In genomic region chr14:55270832-55271571, GRCh38 we compare ENCODE assay signal across 1 cellular context.
TF ChIP-seq lines count a peak whose summit lies in the region.

FBXO34 (plus strand) TSS chr14:55271421; CDS start chr14:55350391, 78,970 bp downstream.

TF ChIP-seq in GM12878, 131 proteins besides CTCF, POLR2A, EP300 and RAD21 (continued from another document and continues in another):
- TF ChIP-seq, protein P1, sequence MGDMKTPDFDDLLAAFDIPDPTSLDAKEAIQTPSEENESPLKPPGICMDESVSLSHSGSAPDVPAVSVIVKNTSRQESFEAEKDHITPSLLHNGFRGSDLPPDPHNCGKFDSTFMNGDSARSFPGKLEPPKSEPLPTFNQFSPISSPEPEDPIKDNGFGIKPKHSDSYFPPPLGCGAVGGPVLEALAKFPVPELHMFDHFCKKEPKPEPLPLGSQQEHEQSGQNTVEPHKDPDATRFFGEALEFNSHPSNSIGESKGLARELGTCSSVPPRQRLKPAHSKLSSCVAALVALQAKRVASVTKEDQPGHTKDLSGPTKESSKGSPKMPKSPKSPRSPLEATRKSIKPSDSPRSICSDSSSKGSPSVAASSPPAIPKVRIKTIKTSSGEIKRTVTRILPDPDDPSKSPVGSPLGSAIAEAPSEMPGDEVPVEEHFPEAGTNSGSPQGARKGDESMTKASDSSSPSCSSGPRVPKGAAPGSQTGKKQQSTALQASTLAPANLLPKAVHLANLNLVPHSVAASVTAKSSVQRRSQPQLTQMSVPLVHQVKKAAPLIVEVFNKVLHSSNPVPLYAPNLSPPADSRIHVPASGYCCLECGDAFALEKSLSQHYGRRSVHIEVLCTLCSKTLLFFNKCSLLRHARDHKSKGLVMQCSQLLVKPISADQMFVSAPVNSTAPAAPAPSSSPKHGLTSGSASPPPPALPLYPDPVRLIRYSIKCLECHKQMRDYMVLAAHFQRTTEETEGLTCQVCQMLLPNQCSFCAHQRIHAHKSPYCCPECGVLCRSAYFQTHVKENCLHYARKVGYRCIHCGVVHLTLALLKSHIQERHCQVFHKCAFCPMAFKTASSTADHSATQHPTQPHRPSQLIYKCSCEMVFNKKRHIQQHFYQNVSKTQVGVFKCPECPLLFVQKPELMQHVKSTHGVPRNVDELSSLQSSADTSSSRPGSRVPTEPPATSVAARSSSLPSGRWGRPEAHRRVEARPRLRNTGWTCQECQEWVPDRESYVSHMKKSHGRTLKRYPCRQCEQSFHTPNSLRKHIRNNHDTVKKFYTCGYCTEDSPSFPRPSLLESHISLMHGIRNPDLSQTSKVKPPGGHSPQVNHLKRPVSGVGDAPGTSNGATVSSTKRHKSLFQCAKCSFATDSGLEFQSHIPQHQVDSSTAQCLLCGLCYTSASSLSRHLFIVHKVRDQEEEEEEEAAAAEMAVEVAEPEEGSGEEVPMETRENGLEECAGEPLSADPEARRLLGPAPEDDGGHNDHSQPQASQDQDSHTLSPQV (IDR thresholded peaks at IDR 0.05) = peak; percentile 96
- TF ChIP-seq TARDBP (IDR thresholded peaks at IDR 0.05; ENCODE audit: borderline replicate concordance) (0 out of 2 replicates have a peak, but pooled peaks have one; percentile 40), SIN3A (IDR thresholded peaks at IDR 0.05; ENCODE audit: low read depth, low read length) (peak; percentile 44; the same call in 1 of the 2 replicates), SREBF2 (IDR thresholded peaks at IDR 0.05; ENCODE audit: low read length) (0 out of 2 replicates have a peak, but pooled peaks have one; percentile 17), SMARCA5 (IDR thresholded peaks at IDR 0.05) (peak; percentile 98), POLR2AphosphoS2 (IDR thresholded peaks at IDR 0.05; ENCODE audit: low read depth, low read length) (no peak; the same call in 1 of the 2 replicates), TCF12 (IDR thresholded peaks at IDR 0.05; ENCODE audit: low read depth, low read length) (no peak), MYC (IDR thresholded peaks at IDR 0.05; ENCODE audit: insufficient read depth, insufficient read length, insufficient replicate concordance, low read length, severe bottlenecking) (no peak), EGR1 (IDR thresholded peaks at IDR 0.05; ENCODE audit: borderline replicate concordance in 1 of 2, low read depth in 2 of 2, low read length in 2 of 2) (0 out of 3 replicates have a peak, but pooled peaks of 1 of the 2 experiments have one; percentile 6), SMAD1 (IDR thresholded peaks at IDR 0.05; ENCODE audit: low read depth, partially characterized antibody) (no peak), SKIL (IDR thresholded peaks at IDR 0.05; ENCODE audit: low read depth, poor library complexity, severe bottlenecking) (peak; percentile 80), ZZZ3 (IDR thresholded peaks at IDR 0.05; ENCODE audit: control insufficient read depth, insufficient read length, low read depth) (no peak), MXI1 (IDR thresholded peaks at IDR 0.05; ENCODE audit: low read depth, low read length) (peak; percentile 37; the same call in 1 of the 2 replicates), ATF3 (IDR thresholded peaks at IDR 0.05; ENCODE audit: borderline replicate concordance, extremely low read depth, low read depth, low read length) (peak; percentile 37; the same call in 1 of the 2 replicates), LARP7 (IDR thresholded peaks at IDR 0.05) (peak; percentile 90), PML (IDR thresholded peaks at IDR 0.05; ENCODE audit: low read length) (no peak), SRF (IDR thresholded peaks at IDR 0.05; ENCODE audit: low read depth in 2 of 2, low read length in 2 of 2) (no peak), BRCA1 (IDR thresholded peaks at IDR 0.05; ENCODE audit: low read depth, low read length) (peak; percentile 50; the same call in 1 of the 2 replicates), ZSCAN29 (IDR thresholded peaks at IDR 0.05) (0 out of 2 replicates have a peak, but pooled peaks have one; percentile 24), ZNF24 (IDR thresholded peaks at IDR 0.05) (peak; percentile 70; the same call in 1 of the 2 replicates), FOS (IDR thresholded peaks at IDR 0.05; ENCODE audit: borderline replicate concordance, extremely low read depth, insufficient read length) (no peak), NFYA (IDR thresholded peaks at IDR 0.05; ENCODE audit: borderline replicate concordance, low read depth, low read length) (no peak), CHD1 (IDR thresholded peaks at IDR 0.05; ENCODE audit: low read depth, low read length) (no peak), SPI1 (IDR thresholded peaks at IDR 0.05; ENCODE audit: borderline replicate concordance, insufficient read depth, low read depth, low read length) (peak; percentile 89), EZH2 (IDR thresholded peaks at IDR 0.05; ENCODE audit: borderline replicate concordance, control insufficient read depth, low read depth, low read length) (no peak), IKZF2 (IDR thresholded peaks at IDR 0.05) (peak; percentile 57 to 83), WRNIP1 (IDR thresholded peaks at IDR 0.05; ENCODE audit: borderline replicate concordance, low read depth, low read length) (no peak), MYB (IDR thresholded peaks at IDR 0.05; ENCODE audit: borderline replicate concordance, low read depth, low read length) (peak; percentile 92), JUNB (IDR thresholded peaks at IDR 0.05) (peak; percentile 10; the same call in 1 of the 2 replicates), NR2C2 (IDR thresholded peaks at IDR 0.05; ENCODE audit: borderline replicate concordance, control insufficient read depth, insufficient read length, low read depth) (no peak), ZNF274 (IDR thresholded peaks at IDR 0.05; ENCODE audit: insufficient read depth, insufficient read length) (no peak), RCOR1 (conservative IDR thresholded peaks at IDR 0.05; ENCODE audit: low read depth, low read length) (0 out of 2 replicates have a peak, but pooled peaks have one; percentile 69), PKNOX1 (IDR thresholded peaks at IDR 0.05) (peak; percentile 87), RELA (IDR thresholded peaks at IDR 0.05; ENCODE audit: borderline replicate concordance, partially characterized antibody) (no peak), CBX3 (IDR thresholded peaks at IDR 0.05; ENCODE audit: borderline replicate concordance, low read depth) (no peak), IKZF1 (conservative IDR thresholded peaks at IDR 0.05) (peak; percentile 90), HDAC6 (IDR thresholded peaks at IDR 0.05; ENCODE audit: unreplicated experiment) (no peak), STAT3 (IDR thresholded peaks at IDR 0.05; ENCODE audit: low read depth, low read length) (no peak)
- TF ChIP-seq, protein P2, sequence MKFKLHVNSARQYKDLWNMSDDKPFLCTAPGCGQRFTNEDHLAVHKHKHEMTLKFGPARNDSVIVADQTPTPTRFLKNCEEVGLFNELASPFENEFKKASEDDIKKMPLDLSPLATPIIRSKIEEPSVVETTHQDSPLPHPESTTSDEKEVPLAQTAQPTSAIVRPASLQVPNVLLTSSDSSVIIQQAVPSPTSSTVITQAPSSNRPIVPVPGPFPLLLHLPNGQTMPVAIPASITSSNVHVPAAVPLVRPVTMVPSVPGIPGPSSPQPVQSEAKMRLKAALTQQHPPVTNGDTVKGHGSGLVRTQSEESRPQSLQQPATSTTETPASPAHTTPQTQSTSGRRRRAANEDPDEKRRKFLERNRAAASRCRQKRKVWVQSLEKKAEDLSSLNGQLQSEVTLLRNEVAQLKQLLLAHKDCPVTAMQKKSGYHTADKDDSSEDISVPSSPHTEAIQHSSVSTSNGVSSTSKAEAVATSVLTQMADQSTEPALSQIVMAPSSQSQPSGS (IDR thresholded peaks at IDR 0.05; ENCODE audit: low read length) = peak; percentile 47; the same call in 1 of the 2 replicates
- TF ChIP-seq, protein P3, sequence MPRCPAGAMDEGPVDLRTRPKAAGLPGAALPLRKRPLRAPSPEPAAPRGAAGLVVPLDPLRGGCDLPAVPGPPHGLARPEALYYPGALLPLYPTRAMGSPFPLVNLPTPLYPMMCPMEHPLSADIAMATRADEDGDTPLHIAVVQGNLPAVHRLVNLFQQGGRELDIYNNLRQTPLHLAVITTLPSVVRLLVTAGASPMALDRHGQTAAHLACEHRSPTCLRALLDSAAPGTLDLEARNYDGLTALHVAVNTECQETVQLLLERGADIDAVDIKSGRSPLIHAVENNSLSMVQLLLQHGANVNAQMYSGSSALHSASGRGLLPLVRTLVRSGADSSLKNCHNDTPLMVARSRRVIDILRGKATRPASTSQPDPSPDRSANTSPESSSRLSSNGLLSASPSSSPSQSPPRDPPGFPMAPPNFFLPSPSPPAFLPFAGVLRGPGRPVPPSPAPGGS (IDR thresholded peaks at IDR 0.05; ENCODE audit: borderline replicate concordance, insufficient read depth, low read depth, low read length, poor library complexity, severe bottlenecking) = no peak
- TF ChIP-seq, protein P4, sequence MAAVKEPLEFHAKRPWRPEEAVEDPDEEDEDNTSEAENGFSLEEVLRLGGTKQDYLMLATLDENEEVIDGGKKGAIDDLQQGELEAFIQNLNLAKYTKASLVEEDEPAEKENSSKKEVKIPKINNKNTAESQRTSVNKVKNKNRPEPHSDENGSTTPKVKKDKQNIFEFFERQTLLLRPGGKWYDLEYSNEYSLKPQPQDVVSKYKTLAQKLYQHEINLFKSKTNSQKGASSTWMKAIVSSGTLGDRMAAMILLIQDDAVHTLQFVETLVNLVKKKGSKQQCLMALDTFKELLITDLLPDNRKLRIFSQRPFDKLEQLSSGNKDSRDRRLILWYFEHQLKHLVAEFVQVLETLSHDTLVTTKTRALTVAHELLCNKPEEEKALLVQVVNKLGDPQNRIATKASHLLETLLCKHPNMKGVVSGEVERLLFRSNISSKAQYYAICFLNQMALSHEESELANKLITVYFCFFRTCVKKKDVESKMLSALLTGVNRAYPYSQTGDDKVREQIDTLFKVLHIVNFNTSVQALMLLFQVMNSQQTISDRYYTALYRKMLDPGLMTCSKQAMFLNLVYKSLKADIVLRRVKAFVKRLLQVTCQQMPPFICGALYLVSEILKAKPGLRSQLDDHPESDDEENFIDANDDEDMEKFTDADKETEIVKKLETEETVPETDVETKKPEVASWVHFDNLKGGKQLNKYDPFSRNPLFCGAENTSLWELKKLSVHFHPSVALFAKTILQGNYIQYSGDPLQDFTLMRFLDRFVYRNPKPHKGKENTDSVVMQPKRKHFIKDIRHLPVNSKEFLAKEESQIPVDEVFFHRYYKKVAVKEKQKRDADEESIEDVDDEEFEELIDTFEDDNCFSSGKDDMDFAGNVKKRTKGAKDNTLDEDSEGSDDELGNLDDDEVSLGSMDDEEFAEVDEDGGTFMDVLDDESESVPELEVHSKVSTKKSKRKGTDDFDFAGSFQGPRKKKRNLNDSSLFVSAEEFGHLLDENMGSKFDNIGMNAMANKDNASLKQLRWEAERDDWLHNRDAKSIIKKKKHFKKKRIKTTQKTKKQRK (IDR thresholded peaks at IDR 0.05; ENCODE audit: low read depth, low read length) = no peak
- TF ChIP-seq, protein P5, sequence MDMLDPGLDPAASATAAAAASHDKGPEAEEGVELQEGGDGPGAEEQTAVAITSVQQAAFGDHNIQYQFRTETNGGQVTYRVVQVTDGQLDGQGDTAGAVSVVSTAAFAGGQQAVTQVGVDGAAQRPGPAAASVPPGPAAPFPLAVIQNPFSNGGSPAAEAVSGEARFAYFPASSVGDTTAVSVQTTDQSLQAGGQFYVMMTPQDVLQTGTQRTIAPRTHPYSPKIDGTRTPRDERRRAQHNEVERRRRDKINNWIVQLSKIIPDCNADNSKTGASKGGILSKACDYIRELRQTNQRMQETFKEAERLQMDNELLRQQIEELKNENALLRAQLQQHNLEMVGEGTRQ (IDR thresholded peaks at IDR 0.05; ENCODE audit: borderline replicate concordance, low read depth, low read length) = no peak
- TF ChIP-seq, protein P6, sequence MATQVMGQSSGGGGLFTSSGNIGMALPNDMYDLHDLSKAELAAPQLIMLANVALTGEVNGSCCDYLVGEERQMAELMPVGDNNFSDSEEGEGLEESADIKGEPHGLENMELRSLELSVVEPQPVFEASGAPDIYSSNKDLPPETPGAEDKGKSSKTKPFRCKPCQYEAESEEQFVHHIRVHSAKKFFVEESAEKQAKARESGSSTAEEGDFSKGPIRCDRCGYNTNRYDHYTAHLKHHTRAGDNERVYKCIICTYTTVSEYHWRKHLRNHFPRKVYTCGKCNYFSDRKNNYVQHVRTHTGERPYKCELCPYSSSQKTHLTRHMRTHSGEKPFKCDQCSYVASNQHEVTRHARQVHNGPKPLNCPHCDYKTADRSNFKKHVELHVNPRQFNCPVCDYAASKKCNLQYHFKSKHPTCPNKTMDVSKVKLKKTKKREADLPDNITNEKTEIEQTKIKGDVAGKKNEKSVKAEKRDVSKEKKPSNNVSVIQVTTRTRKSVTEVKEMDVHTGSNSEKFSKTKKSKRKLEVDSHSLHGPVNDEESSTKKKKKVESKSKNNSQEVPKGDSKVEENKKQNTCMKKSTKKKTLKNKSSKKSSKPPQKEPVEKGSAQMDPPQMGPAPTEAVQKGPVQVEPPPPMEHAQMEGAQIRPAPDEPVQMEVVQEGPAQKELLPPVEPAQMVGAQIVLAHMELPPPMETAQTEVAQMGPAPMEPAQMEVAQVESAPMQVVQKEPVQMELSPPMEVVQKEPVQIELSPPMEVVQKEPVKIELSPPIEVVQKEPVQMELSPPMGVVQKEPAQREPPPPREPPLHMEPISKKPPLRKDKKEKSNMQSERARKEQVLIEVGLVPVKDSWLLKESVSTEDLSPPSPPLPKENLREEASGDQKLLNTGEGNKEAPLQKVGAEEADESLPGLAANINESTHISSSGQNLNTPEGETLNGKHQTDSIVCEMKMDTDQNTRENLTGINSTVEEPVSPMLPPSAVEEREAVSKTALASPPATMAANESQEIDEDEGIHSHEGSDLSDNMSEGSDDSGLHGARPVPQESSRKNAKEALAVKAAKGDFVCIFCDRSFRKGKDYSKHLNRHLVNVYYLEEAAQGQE (IDR thresholded peaks at IDR 0.05; ENCODE audit: low read depth, low read length) = no peak
